Comparison of ENCODE assay signal across 9 cellular contexts in the genomic region with DNA sequence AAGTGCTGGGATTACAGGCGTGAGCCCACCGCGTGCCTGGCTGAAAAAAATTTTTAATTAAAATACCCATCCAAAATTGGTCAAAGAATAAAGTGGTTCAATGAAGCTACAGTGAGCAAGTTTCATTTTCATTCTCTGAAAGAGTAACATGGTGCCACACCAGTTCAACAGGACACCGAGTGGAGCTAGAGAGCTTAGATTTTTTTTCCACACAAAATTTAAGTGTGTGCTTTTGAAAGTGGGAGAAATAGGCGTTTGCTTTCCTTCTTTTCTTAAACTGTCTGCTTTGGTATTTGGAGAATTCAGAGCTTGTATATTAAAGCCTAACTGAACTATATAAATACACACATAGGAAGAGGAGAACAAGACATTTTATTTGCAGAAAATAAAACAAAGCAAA. TPM values are rescaled to one million over a fixed set of nuclear protein-coding genes. Genes with fewer than 3 reads are reported as not detected.
DNase-seq lines count a peak whose midpoint lies in the region; ATAC-seq and TF ChIP-seq lines count a peak whose summit lies in the region.
"Had no signal": no experiment of that assay in that cellular context is flagged by ENCODE, and none has a peak within 500 bp of the region (broad histone marks: within the 10 kb centered on the region; RNA-seq: fewer than 3 reads in every experiment).

No MANE protein-coding gene starts in this region.

- H3K4me1 ChIP-seq in mucosa of rectum (ENCODE audit: control insufficient read depth in 2 of 2, insufficient read depth in 2 of 2, low read length in 2 of 2): no peaks in the 10 kb centered on the region

- H3K27ac ChIP-seq in AG04450 (ENCODE audit: low read depth, low read length) (no peak overlapping the region), mucosa of rectum (ENCODE audit: low read depth in 2 of 2, low read length in 2 of 2) (peak overlapping the region; percentile 53 to 57)

- H3K9me3 ChIP-seq in AG04450 (ENCODE audit: control insufficient read depth, insufficient read depth, low read length) (no peaks in the 10 kb centered on the region), mucosa of rectum (ENCODE audit: control insufficient read depth in 2 of 2, low read length in 2 of 2) (no peaks in the 10 kb centered on the region)

- DNase-seq in AG04450 (ENCODE audit: low read depth, low spot score) (peak; percentile 53), choroid plexus epithelial cell (ENCODE audit: low read depth) (peak; percentile 88), ecto neural progenitor cell (ENCODE audit: low spot score) (no peak), SW 1271 (lab: John Stamatoyannopoulos, UW) (no peak)
- DNase-seq in activated effector memory CD4-positive, alpha-beta T cell treated with Interleukin-2 at 50 U/mL for 16 hours: no peak
- DNase-seq: activated T-cell treated with anti-CD3 and anti-CD28 coated beads, Interleukin-2, amount 50 U/mL, for 4 hours had no signal

- peak; percentile 76 for TF ChIP-seq CTCF in AG04450 (IDR thresholded peaks at IDR 0.05; ENCODE audit: low read depth, low read length)
- peak; percentile 62 for TF ChIP-seq CTCF in LNCAP (IDR thresholded peaks at IDR 0.05)
- peak; percentile 77 for TF ChIP-seq CTCF in choroid plexus epithelial cell (conservative IDR thresholded peaks at IDR 0.05; ENCODE audit: low read depth, low read length)

- POLR2A ChIA-PET in AG04450 (lab: Yijun Ruan, JAX): interaction anchor here (0.7 to 4.7 kb wide), 14 partner anchors 13 to 230 kb away, joined by 3 to 41 read pairs (median 4); a partner anchor contains a TSS

- no peak overlapping the region for H3K4me3 ChIP-seq in AG04450 (ENCODE audit: low read depth, low read length)
- no peak overlapping the region for H3K4me3 ChIP-seq in choroid plexus epithelial cell (ENCODE audit: low read depth, low read length)
- no peak overlapping the region for H3K4me3 ChIP-seq in mucosa of rectum (ENCODE audit: low read length in 2 of 2)

- no peak overlapping the region for H3K9ac ChIP-seq in mucosa of rectum (ENCODE audit: low read depth in 1 of 2, low read length in 2 of 2)

- CTCF ChIA-PET in AG04450 (lab: Charles Lee): interaction anchor here (0.6 to 4.0 kb wide), 73 partner anchors 8 to 1164 kb away, joined by 3 to 42 read pairs (median 5); a partner anchor contains a TSS

- no peaks in the 10 kb centered on the region for H3K36me3 ChIP-seq in mucosa of rectum (ENCODE audit: control insufficient read depth in 2 of 2, insufficient read depth in 2 of 2, low read length in 2 of 2)

- no peak for ATAC-seq in GM18873 (IDR thresholded peaks at IDR 0.05; ENCODE audit: low FRiP score, unreplicated experiment)
- ATAC-seq: activated T-cell treated with anti-CD3 and anti-CD28 coated beads, Interleukin-2, amount 50 U/mL, for 4 hours had no signal

- H3K27me3 ChIP-seq in AG04450 (ENCODE audit: control insufficient read depth, insufficient read depth, low read length) (no peaks in the 10 kb centered on the region), mucosa of rectum (ENCODE audit: control insufficient read depth in 2 of 2, insufficient read depth in 2 of 2, low read length in 2 of 2) (no peaks in the 10 kb centered on the region)

RNA-seq across cellular contexts. Expression of a gene that starts 43.4 kb away (rescaled TPM):
- 31.2 and 43.1 TPM in 2 replicates for polyA plus RNA-seq in AG04450 (2011; rRNA removed)
- polyA minus RNA-seq in AG04450 (2011; rRNA and poly(A)+ RNA removed): 12.7 and 17.1 TPM in 2 replicates

Comparison
In these comparisons a context has a peak if more than half of its experiments do, and no peak if none do; other contexts are left out.
1. DNase-seq: peak in AG04450 (single experiment) and choroid plexus epithelial cell (single experiment); none in activated effector memory CD4-positive, alpha-beta T cell treated with Interleukin-2 at 50 U/mL for 16 hours (single experiment), ecto neural progenitor cell (single experiment) and SW 1271 (0 of 2).
2. Peak in every context shown above with its lines, with median percentiles within 50 percentile points of each other: CTCF ChIP-seq.